2 cellular contexts compared by ENCODE assay signal in genomic region chr7:80656029-80656428, GRCh38.
TF ChIP-seq lines count a peak whose summit lies in the region.

No MANE protein-coding gene starts in this region.

TF ChIP-seq in IMR-90, 13 proteins besides CTCF, POLR2A, EP300 and RAD21:
- TF ChIP-seq RCOR1 (IDR thresholded peaks at IDR 0.05; ENCODE audit: insufficient replicate concordance, low read length): no peak
- TF ChIP-seq CHD1 (IDR thresholded peaks at IDR 0.05; ENCODE audit: low read depth, low read length): no peak
- TF ChIP-seq SMC3 (IDR thresholded peaks at IDR 0.05; ENCODE audit: low read depth, low read length): no peak
- TF ChIP-seq MAFK (IDR thresholded peaks at IDR 0.05; ENCODE audit: low read depth, low read length): peak; percentile 21; the same call in 1 of the 2 replicates
- no peak for TF ChIP-seq MAZ (IDR thresholded peaks at IDR 0.05; ENCODE audit: borderline replicate concordance, low read depth, low read length)
- no peak for TF ChIP-seq CEBPB (IDR thresholded peaks at IDR 0.05; ENCODE audit: low read depth, low read length)
- no peak for TF ChIP-seq USF2 (IDR thresholded peaks at IDR 0.05; ENCODE audit: low read depth, low read length)

TF ChIP-seq in HepG2, 621 proteins besides CTCF, POLR2A, EP300 and RAD21:
- TF ChIP-seq ZNF761 (CRISPR knock-in tag; conservative IDR thresholded peaks at IDR 0.05) (no peak), ZFAT (CRISPR knock-in tag; conservative IDR thresholded peaks at IDR 0.05) (no peak), MYC (CRISPR knock-in tag; IDR thresholded peaks at IDR 0.05; ENCODE audit: borderline replicate concordance) (no peak), ZNF580 (CRISPR knock-in tag; IDR thresholded peaks at IDR 0.05; ENCODE audit: borderline replicate concordance, low read depth) (no peak), ZBTB4 (CRISPR knock-in tag; IDR thresholded peaks at IDR 0.05; ENCODE audit: borderline replicate concordance) (no peak), RBM22 (optimal IDR thresholded peaks at IDR 0.05; ENCODE audit: low read length) (no peak), NCOA2 (CRISPR knock-in tag; IDR thresholded peaks at IDR 0.05) (peak; percentile 34; the same call in 1 of the 2 replicates), ZNF3 (CRISPR knock-in tag; IDR thresholded peaks at IDR 0.05) (no peak), MAFF (IDR thresholded peaks at IDR 0.05; ENCODE audit: low read depth, low read length) (peak; percentile 54; the same call in 1 of the 2 replicates), ZNF737 (CRISPR knock-in tag; IDR thresholded peaks at IDR 0.05; ENCODE audit: borderline replicate concordance) (no peak), ZNF407 (CRISPR knock-in tag; IDR thresholded peaks at IDR 0.05; ENCODE audit: not compliant biosample characterization) (no peak), MAFK (conservative IDR thresholded peaks at IDR 0.05 in 1 of 2, IDR thresholded peaks at IDR 0.05 in 1 of 2; ENCODE audit: low read length in 2 of 2) (peak; percentile 48 to 68; a peak in 3 of 4 replicates), RNF2 (conservative IDR thresholded peaks at IDR 0.05; ENCODE audit: low read depth) (no peak), TP53 (CRISPR knock-in tag; conservative IDR thresholded peaks at IDR 0.05) (no peak), FOXJ3 (CRISPR knock-in tag; IDR thresholded peaks at IDR 0.05; ENCODE audit: borderline replicate concordance) (0 out of 2 replicates have a peak, but pooled peaks have one; percentile 11), HIC2 (CRISPR knock-in tag; IDR thresholded peaks at IDR 0.05; ENCODE audit: low read depth) (no peak), ZSCAN5A (CRISPR knock-in tag; IDR thresholded peaks at IDR 0.05; ENCODE audit: borderline replicate concordance) (no peak)
